28 cellular contexts compared by ENCODE assay signal in genomic region chr3:75768303-75769017, GRCh38.
"Had no signal": no experiment of that assay in that cellular context is flagged by ENCODE, and none has a peak within 500 bp of the region (broad histone marks: within the 10 kb centered on the region; RNA-seq: fewer than 3 reads in every experiment).

No MANE protein-coding gene starts in this region.

- H3K27ac ChIP-seq: left ventricle myocardium inferior, pancreas, prostate gland, skin epidermis, suprapubic skin, thoracic aorta, tibial artery, uterus had no signal

- H3K4me1 ChIP-seq: left ventricle myocardium inferior, pancreas, prostate gland, suprapubic skin, uterus had no signal

- H3K27ac Mint-ChIP-seq: mesothelial cell of epicardium; nephron; stimulated activated memory B cell treated with anti-CD40 and anti-IgM and Interleukin-4, amounts not matched to agents 10 μg/mL and 1 μg/mL and 100 μg/mL, for 72 hours; type B pancreatic cell had no signal

- DNase-seq: hypothalamus; islet precursor cell; left ventricle myocardium inferior; mesendoderm; naive B cell; nucleus accumbens; pancreas; posterior cingulate gyrus; retina; right cardiac atrium; stimulated activated CD4-positive, alpha-beta T cell treated with anti-CD3 and anti-CD28 coated beads, Interleukin-12 subunit alpha, Interleukin-12 subunit beta, amount 100 ng/mL, for 4 hours; stimulated activated CD4-positive, alpha-beta T cell treated with anti-CD3 and anti-CD28 coated beads, Interleukin-15, amount 100 ng/mL, for 24 hours; stimulated activated CD4-positive, alpha-beta T cell treated with anti-CD3 and anti-CD28 coated beads, Interleukin-2, amount 100 ng/mL, for 24 hours; stimulated activated CD4-positive, alpha-beta T cell treated with anti-CD3 and anti-CD28 coated beads, Interleukin-4, amount 100 ng/mL, for 1 hour; stimulated activated naive CD4-positive, alpha-beta T cell treated with Interleukin-2 at 50 U/mL for 16 hours; tibial artery; uterus had no signal

- H3K4me3 ChIP-seq: left ventricle myocardium inferior, lung, pancreas, prostate gland, skin epidermis, suprapubic skin, thoracic aorta, tibial artery, uterus had no signal

- H3K27me3 ChIP-seq: pancreas, suprapubic skin, tibial artery, uterus had no signal

- H3K36me3 ChIP-seq: uterus had no signal

- H3K4me1 Mint-ChIP-seq: mesothelial cell of epicardium; nephron; neural crest cell; stimulated activated memory B cell treated with anti-CD40 and anti-IgM and Interleukin-4, amounts not matched to agents 10 μg/mL and 1 μg/mL and 100 μg/mL, for 72 hours had no signal

- ATAC-seq: pancreas; right cardiac atrium; sciatic nerve; stimulated activated memory B cell treated with anti-CD40 and anti-IgM and Interleukin-4, amounts not matched to agents 10 μg/mL and 1 μg/mL and 100 μg/mL, for 72 hours had no signal

- H3K9me3 ChIP-seq: pancreas, prostate gland had no signal

- H3K4me3 Mint-ChIP-seq: mesothelial cell of epicardium; nephron; neural crest cell; stimulated activated memory B cell treated with anti-CD40 and anti-IgM and Interleukin-4, amounts not matched to agents 10 μg/mL and 1 μg/mL and 100 μg/mL, for 72 hours; type B pancreatic cell had no signal

- FAIRE-seq: pancreas had no signal

- H3K27me3 Mint-ChIP-seq: naive B cell; stimulated activated memory B cell treated with anti-CD40 and anti-IgM and Interleukin-4, amounts not matched to agents 10 μg/mL and 1 μg/mL and 100 μg/mL, for 72 hours; type B pancreatic cell had no signal
